ENCODE assay signal across 1 cellular context in the genomic region with DNA sequence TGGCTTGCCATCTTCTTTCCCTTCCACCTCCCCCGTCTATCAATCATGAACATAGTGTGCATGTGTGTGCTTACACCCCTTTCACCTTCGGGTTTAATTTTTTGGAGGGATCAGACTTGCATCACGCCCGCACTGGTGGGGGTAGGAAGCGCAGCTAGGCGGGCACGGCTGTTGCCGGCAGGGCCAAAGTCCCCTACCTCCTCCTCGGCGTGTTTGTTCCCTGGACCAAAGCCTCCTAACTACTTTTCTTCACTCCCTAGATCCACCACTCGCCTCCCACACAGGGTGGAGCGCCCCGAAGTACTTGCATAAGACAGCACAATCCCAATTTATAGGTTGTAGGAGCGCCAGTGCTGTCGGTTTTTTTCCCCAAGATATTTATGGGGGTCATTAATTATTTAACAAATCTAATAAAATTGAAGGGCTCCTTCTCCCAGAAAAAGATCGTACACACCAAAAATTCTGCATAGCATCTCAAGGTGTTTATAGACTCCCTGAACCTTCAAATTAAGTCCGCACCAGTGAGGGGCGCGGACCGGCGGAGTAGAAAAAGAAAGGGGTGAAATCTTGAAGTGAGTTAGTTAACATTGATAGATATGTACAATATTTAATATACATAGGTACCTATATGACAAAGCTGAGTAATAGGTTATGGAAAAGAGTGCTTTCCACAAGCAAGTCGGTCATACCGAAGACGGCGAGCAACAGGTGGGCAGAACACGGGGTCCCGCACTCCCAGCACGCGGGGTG.
TF ChIP-seq lines count a peak whose summit lies in the region.

No MANE protein-coding gene starts in this region.

TF ChIP-seq in H1, 55 proteins besides CTCF, POLR2A, EP300 and RAD21 (continued from another document):
- TF ChIP-seq SP2 (IDR thresholded peaks at IDR 0.05; ENCODE audit: low read length) (no peak), RFX5 (IDR thresholded peaks at IDR 0.05; ENCODE audit: borderline replicate concordance, low read depth, low read length) (no peak)
TF ChIP-seq in H1: peak in this region for 3.
